Comparison of ENCODE assay signal across 9 cellular contexts in genomic region chr19:1273263-1274041, GRCh38. TPM values are rescaled to one million over a fixed set of nuclear protein-coding genes. Genes with fewer than 3 reads are reported as not detected.
DNase-seq lines count a peak whose midpoint lies in the region; ATAC-seq and TF ChIP-seq lines count a peak whose summit lies in the region.
"Had no signal": no experiment of that assay in that cellular context is flagged by ENCODE, and none has a peak within 500 bp of the region (broad histone marks: within the 10 kb centered on the region; RNA-seq: fewer than 3 reads in every experiment).

No MANE protein-coding gene starts in this region.

- peaks cover 75% of the 10 kb centered on the region for H3K36me3 ChIP-seq in DND-41 (ENCODE audit: insufficient read depth, low read length)

- H3K9me3 ChIP-seq in DND-41 (ENCODE audit: insufficient read depth, low read length, severe bottlenecking) = no peaks in the 10 kb centered on the region

- H3K4me3 Mint-ChIP-seq in effector memory CD8-positive, alpha-beta T cell = peak overlapping the region; percentile 53 to 63
- H3K4me3 Mint-ChIP-seq in osteocyte (ENCODE audit: unreplicated experiment) = peak overlapping the region; percentile 48

- peak overlapping the region; percentile 42; the same call in 1 of the 2 replicates for H3K27ac ChIP-seq in DND-41 (ENCODE audit: low read length)

- in situ Hi-C loops in ACHN (cut with HindIII; ENCODE audit: low pct_ligation_motif_present, low pct_unique_long_range_greater_than_20kb, low sequenced_read_pairs) = no loop called here

- DNase-seq in DND-41 (no peak), OCI-M2 (lab: John Stamatoyannopoulos, UW; ENCODE audit: unreplicated experiment) (peak; percentile 8), osteocyte (ENCODE audit: extremely low spot score, unreplicated experiment) (no peak), GM19240 (ENCODE audit: insufficient read length, low spot score) (no peak), ACHN (no peak), SKM-1 treated with dmso at 0.1 percent for 144 hours (lab: John Stamatoyannopoulos, UW; ENCODE audit: unreplicated experiment) (no peak), germinal center (ENCODE audit: low spot score) (no peak)
- no peak for DNase-seq in effector memory CD8-positive, alpha-beta T cell
- DNase-seq: stimulated activated CD4-positive, alpha-beta T cell treated with anti-CD3 and anti-CD28 coated beads, Interleukin-1b, Interleukin-23, amount 100 ng/mL, for 48 hours had no signal

- H3K9me3 Mint-ChIP-seq in effector memory CD8-positive, alpha-beta T cell = no peaks in the 10 kb centered on the region
- H3K9me3 Mint-ChIP-seq in osteocyte (ENCODE audit: unreplicated experiment) = no peaks in the 10 kb centered on the region

- peaks cover 77% of the 10 kb centered on the region for H3K79me2 ChIP-seq in DND-41 (ENCODE audit: insufficient read depth, low read length)

- ATAC-seq in DND-41 (ENCODE audit: insufficient read depth, low read depth) = no peak
- ATAC-seq in effector memory CD8-positive, alpha-beta T cell (replicated peaks) = no peak

- TF ChIP-seq CTCF in DND-41 (IDR thresholded peaks at IDR 0.05; ENCODE audit: borderline replicate concordance, extremely low read depth, low read length, poor library complexity, severe bottlenecking) (no peak), osteocyte (IDR thresholded peaks at IDR 0.05) (no peak)

- H2AFZ ChIP-seq in DND-41 (ENCODE audit: low read depth, low read length) = no peak overlapping the region

- H3K27me3 Mint-ChIP-seq in effector memory CD8-positive, alpha-beta T cell = no peaks in the 10 kb centered on the region
- no peaks in the 10 kb centered on the region for H3K27me3 Mint-ChIP-seq in osteocyte (ENCODE audit: unreplicated experiment)

- H3K9ac ChIP-seq in DND-41 (ENCODE audit: low read depth, low read length) = peak overlapping the region; percentile 99

- no peaks in the 10 kb centered on the region for H3K27me3 ChIP-seq in DND-41 (ENCODE audit: insufficient read depth, low read length, poor library complexity)

- peak overlapping the region; percentile 77 to 97 for H3K27ac Mint-ChIP-seq in effector memory CD8-positive, alpha-beta T cell
- H3K27ac Mint-ChIP-seq in osteocyte (ENCODE audit: unreplicated experiment) = peak overlapping the region; percentile 63

- H3K4me1 ChIP-seq in DND-41 (ENCODE audit: insufficient read depth, low read length) = peaks cover 76% of the 10 kb centered on the region

- peaks cover 69% of the 10 kb centered on the region for H4K20me1 ChIP-seq in DND-41 (ENCODE audit: insufficient read depth, low read length)

- H3K4me3 ChIP-seq in DND-41 (ENCODE audit: low read depth in 1 of 2, low read length in 2 of 2) = no peak overlapping the region

- peaks cover 93% of the 10 kb centered on the region for H3K36me3 Mint-ChIP-seq in effector memory CD8-positive, alpha-beta T cell (ENCODE audit: insufficient read depth)
- H3K36me3 Mint-ChIP-seq in osteocyte (ENCODE audit: unreplicated experiment) = peaks cover 32% of the 10 kb centered on the region

- H3K4me2 ChIP-seq in DND-41 (ENCODE audit: insufficient read depth, low read length) = peak overlapping the region; percentile 83

- H3K4me1 Mint-ChIP-seq in effector memory CD8-positive, alpha-beta T cell (ENCODE audit: low read depth in 2 of 2) = peaks cover 48 to 52% of the 10 kb centered on the region in 2 donors
- peaks cover 53% of the 10 kb centered on the region for H3K4me1 Mint-ChIP-seq in osteocyte (ENCODE audit: unreplicated experiment)

RNA-seq across cellular contexts. Expression of gene FAM174C, which starts 1.9 kb away (rescaled TPM):
- total RNA-seq in osteocyte = 35.3 and 35.8 TPM in 2 replicates

RNA-seq across cellular contexts. Expression of gene CIRBP, which starts 4.3 kb away (rescaled TPM):
- total RNA-seq in osteocyte = 401 and 408 TPM in 2 replicates

RNA-seq across cellular contexts. Expression of gene EFNA2, which starts 12.2 kb away (rescaled TPM):
- total RNA-seq in osteocyte = 3.8 and 4.2 TPM in 2 replicates

RNA-seq across cellular contexts. Expression of gene MIDN, which starts 25.1 kb away (rescaled TPM):
- 98.1 and 103 TPM in 2 replicates for total RNA-seq in osteocyte

RNA-seq across cellular contexts. Expression of gene ATP5F1D, which starts 31.9 kb away (rescaled TPM):
- 167 and 172 TPM in 2 replicates for total RNA-seq in osteocyte
